In the genomic region with DNA sequence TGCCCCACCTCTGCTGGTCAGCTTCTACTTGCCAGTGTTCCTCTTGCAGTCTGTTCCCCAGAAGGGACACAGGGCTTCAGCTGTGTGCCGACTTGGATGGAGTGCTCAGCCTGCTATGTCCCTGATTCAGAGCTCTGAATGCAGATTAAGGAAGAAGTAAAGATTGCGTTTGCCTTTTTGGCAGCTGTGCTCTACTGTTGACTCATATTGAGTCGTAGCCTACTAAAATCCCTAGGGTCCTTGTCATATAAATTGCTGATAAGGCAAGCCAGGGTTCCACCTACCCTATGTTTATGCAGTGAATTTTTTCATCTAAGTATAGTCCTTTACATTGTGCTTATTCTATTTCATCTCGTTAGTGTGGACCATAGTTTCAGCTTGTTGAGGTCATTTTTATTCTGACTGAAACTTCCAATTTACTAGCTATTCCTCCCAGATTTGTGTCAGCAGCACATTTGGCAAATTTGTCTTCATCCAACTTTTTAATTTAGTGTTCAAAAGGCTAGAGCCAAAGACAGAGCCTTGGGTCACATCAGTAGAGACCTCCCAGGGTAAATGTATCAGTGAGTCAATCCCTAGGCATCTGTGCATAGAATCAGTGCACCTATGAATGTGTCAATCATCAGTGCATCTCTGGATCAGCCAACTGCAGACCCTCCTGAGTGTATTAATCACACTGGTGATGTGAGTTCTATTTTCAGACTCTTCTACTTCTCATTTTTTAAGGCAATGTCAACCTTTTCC, we compare ENCODE assay signal across 15 cellular contexts. TPM values are rescaled to one million over a fixed set of nuclear protein-coding genes. Genes with fewer than 3 reads are reported as not detected.
A peak's percentile ranks its signal among the peaks of the same experiment; 100 is the strongest.
DNase-seq lines count a peak whose midpoint lies in the region; ATAC-seq, FAIRE-seq and TF ChIP-seq lines count a peak whose summit lies in the region.
"Had no signal": no experiment of that assay in that cellular context is flagged by ENCODE, and none has a peak within 500 bp of the region (broad histone marks: within the 10 kb centered on the region; RNA-seq: fewer than 3 reads in every experiment).

No MANE protein-coding gene starts in this region.

- peak overlapping the region; percentile 45 for H3K4me2 ChIP-seq in smooth muscle cell

- DNase-seq in H54 (ENCODE audit: insufficient read length, low spot score) (peak; percentile 30), RKO (ENCODE audit: low spot score) (peak; percentile 22), fibroblast of villous mesenchyme (ENCODE audit: low read depth) (peak; percentile 29), smooth muscle cell (lab: John Stamatoyannopoulos, UW; ENCODE audit: unreplicated experiment) (no peak), left lobe of liver (ENCODE audit: low spot score) (no peak), Peyer's patch (no peak), NCI-H526 treated with DMSO at 0.1 percent for 48 hours (lab: John Stamatoyannopoulos, UW) (no peak)
- DNase-seq in activated naive CD4-positive, alpha-beta T cell treated with Interleukin-2 at 50 U/mL for 16 hours: no peak
- DNase-seq: activated CD4-positive, CD25-positive, alpha-beta regulatory T cell treated with anti-CD3 and anti-CD28 coated beads, Interleukin-2, amount 50 U/mL, for 72 hours; endodermal cell; posterior cingulate gyrus; RPMI8226 had no signal

- no peak for ATAC-seq in left lobe of liver
- ATAC-seq: activated naive CD4-positive, alpha-beta T cell treated with anti-CD3 and anti-CD28 coated beads, Interleukin-2, amount 50 U/mL, for 72 hours had no signal

- H4K20me1 ChIP-seq in smooth muscle cell (ENCODE audit: low read depth): no peaks in the 10 kb centered on the region

- H3K27ac ChIP-seq in smooth muscle cell (ENCODE audit: low read depth): peak overlapping the region; percentile 22
- H3K27ac ChIP-seq in Peyer's patch: no peak overlapping the region

- H3K9me3 ChIP-seq in smooth muscle cell (replicated peaks; ENCODE audit: low read depth) (no peaks in the 10 kb centered on the region), Peyer's patch (no peaks in the 10 kb centered on the region)
- H3K9me3 ChIP-seq: HAP-1 had no signal

- no peak overlapping the region for H3K9ac ChIP-seq in smooth muscle cell (ENCODE audit: low read depth)

- H3K36me3 ChIP-seq in smooth muscle cell (ENCODE audit: low read depth) (no peaks in the 10 kb centered on the region), Peyer's patch (no peaks in the 10 kb centered on the region)
- H3K36me3 ChIP-seq: HAP-1 had no signal

- H3K27me3 ChIP-seq in smooth muscle cell (ENCODE audit: low read depth) (no peaks in the 10 kb centered on the region), Peyer's patch (no peaks in the 10 kb centered on the region)

- H3K4me1 ChIP-seq in smooth muscle cell (ENCODE audit: low read depth): no peaks in the 10 kb centered on the region
- H3K4me1 ChIP-seq in Peyer's patch: no peaks in the 10 kb centered on the region
- H3K4me1 ChIP-seq: HAP-1 had no signal

- no peak overlapping the region for H3K4me3 ChIP-seq in fibroblast of villous mesenchyme (ENCODE audit: low read depth, low read length)
- no peak overlapping the region for H3K4me3 ChIP-seq in smooth muscle cell
- H3K4me3 ChIP-seq in Peyer's patch: no peak overlapping the region
- H3K4me3 ChIP-seq: HAP-1 had no signal

- H3F3A ChIP-seq in smooth muscle cell (ENCODE audit: low read depth): peaks cover 6% of the 10 kb centered on the region

- TF ChIP-seq CTCF in fibroblast of villous mesenchyme (IDR thresholded peaks at IDR 0.05; ENCODE audit: insufficient read depth, low read depth, low read length) (no peak), smooth muscle cell (IDR thresholded peaks at IDR 0.05; ENCODE audit: borderline replicate concordance, insufficient read depth, poor library complexity, severe bottlenecking) (no peak), Peyer's patch (IDR thresholded peaks at IDR 0.05) (no peak)

- peak; percentile 83 for FAIRE-seq in H54 (lab: Jason Lieb, UNC)
- FAIRE-seq: islet of Langerhans had no signal

- H2AFZ ChIP-seq in smooth muscle cell (ENCODE audit: low read depth): no peak overlapping the region

- H3K79me2 ChIP-seq in smooth muscle cell (ENCODE audit: low read depth): no peaks in the 10 kb centered on the region

- WGBS in smooth muscle cell (ENCODE audit: low lambda C conversion rate): 22% methylated on average over 4 of the region's 4 CpGs

- no peak for TF ChIP-seq POLR2A in H54 (IDR thresholded peaks at IDR 0.05; ENCODE audit: low read depth, low read length)
- no peak for TF ChIP-seq POLR2A in Peyer's patch (IDR thresholded peaks at IDR 0.05)

RNA-seq across cellular contexts. Expression of a gene that starts 31.9 kb away (rescaled TPM):
- total RNA-seq in fibroblast of villous mesenchyme (11.7 and 14.8 TPM in 2 replicates), smooth muscle cell (3.8 and 4.5 TPM in 2 replicates), left lobe of liver (0.83 TPM), Peyer's patch (10 to 100 TPM in 3 of 4 donors, 1 to 10 TPM in 1; 9.7 to 42.1 (median 18.1) TPM)
- 1.6 and 2.2 TPM in 2 replicates for polyA plus RNA-seq in smooth muscle cell

Comparison
In these comparisons a context has a peak if more than half of its experiments do, and no peak if none do; other contexts are left out.
1. DNase-seq: peak in H54 (single experiment), RKO (single experiment) and fibroblast of villous mesenchyme (single experiment); none in smooth muscle cell (single experiment), left lobe of liver (single experiment), Peyer's patch (0 of 3), NCI-H526 treated with DMSO at 0.1 percent for 48 hours (single experiment) and activated naive CD4-positive, alpha-beta T cell treated with Interleukin-2 at 50 U/mL for 16 hours (single experiment).